ENCODE assay signal across 8 cellular contexts in the genomic region with DNA sequence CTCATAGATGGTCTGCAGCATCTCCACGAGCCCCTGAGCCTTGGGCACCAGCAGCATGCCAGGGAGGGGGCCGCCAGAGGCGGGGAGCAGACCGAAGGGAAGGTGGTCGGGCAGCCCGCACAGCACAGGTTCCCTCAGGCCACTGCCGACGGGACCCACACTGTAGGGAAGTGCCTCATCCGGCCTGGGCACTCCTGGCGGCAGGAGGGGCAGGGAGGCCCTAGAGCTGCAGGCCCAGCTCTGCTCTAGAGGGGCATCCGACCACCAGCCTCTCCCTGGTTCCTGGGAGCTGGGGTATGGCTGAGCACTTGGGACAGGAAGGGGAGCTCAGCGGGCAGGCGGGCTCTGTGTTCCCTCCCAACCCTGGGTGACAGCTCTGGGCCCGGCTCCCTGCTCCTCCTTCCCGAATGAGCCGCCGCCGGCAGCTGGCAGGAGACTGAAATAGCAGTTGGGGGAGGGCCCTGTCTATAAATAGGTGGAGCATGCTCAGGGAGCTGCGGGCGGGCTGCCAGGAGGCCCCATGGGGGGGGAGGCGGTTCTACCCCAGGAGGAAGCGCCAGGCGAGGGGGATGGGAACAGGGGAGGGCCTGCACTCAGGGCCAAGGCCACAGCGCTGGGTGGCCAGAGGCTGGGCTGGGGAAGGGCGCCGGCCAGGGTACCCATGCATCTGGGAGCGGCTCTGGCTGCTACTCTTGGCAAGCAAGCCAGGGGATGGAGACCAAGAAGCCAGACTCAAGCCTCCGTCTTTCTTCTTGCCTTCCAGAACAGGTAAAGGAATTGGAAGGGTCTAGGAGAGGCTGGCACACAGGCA. TPM values are rescaled to one million over a fixed set of nuclear protein-coding genes. Genes with fewer than 3 reads are reported as not detected.
A peak's percentile ranks its signal among the peaks of the same experiment; 100 is the strongest.
DNase-seq lines count a peak whose midpoint lies in the region; ATAC-seq and TF ChIP-seq lines count a peak whose summit lies in the region.

No MANE protein-coding gene starts in this region.

- TF ChIP-seq CTCF in lower leg skin (IDR thresholded peaks at IDR 0.05) = peak in 1 of 3 donors; percentile 58

- WGBS in lower leg skin, 2 donors = 2 to 3% methylated on average over 26 to 28 of the region's 28 CpGs

- peak; percentile 65 for ATAC-seq in HG02943 (IDR thresholded peaks at IDR 0.05; ENCODE audit: low read depth, unreplicated experiment)
- ATAC-seq in GM19324 (IDR thresholded peaks at IDR 0.05; ENCODE audit: low FRiP score, unreplicated experiment) = no peak

- DNase-seq in Daoy (ENCODE audit: low read depth) (peak; percentile 82), NCI-H2227 treated with DMSO at 0.1 percent for 48 hours (lab: John Stamatoyannopoulos, UW) (peak; percentile 87), dedifferentiated amniotic fluid mesenchymal stem cell (ENCODE audit: extremely low spot score) (peak; percentile 85), lower leg skin (ENCODE audit: low spot score in 2 of 2) (peak; percentile 92 to 99)
- DNase-seq in activated CD4-positive, alpha-beta T cell treated with anti-CD3 and anti-CD28 coated beads for 4 hours = peak; percentile 30 to 36
- DNase-seq in stimulated activated CD4-positive, alpha-beta T cell treated with anti-CD3 and anti-CD28 coated beads, Interleukin-4, amount 100 ng/mL, for 24 hours = peak; percentile 59

- no peak overlapping the region for H3K4me3 ChIP-seq in lower leg skin (ENCODE audit: low read depth, poor library complexity, severe bottlenecking)

- intact Hi-C loops in lower leg skin (cut with DNase I; ENCODE audit: low total_unique reads) = no loop called here

- no peak for TF ChIP-seq POLR2A in lower leg skin (IDR thresholded peaks at IDR 0.05)

RNA-seq across cellular contexts. Expression of gene HDAC5, which starts 12.4 kb away (rescaled TPM):
- 24.0 and 33.1 TPM in 2 replicates for total RNA-seq in Daoy (2014; rRNA removed; shearing (Covaris generic))
- total RNA-seq in lower leg skin = 100 to 1,000 TPM; 179 to 208 (median 190) TPM

RNA-seq across cellular contexts. Expression of gene HROB, which starts 30.7 kb away (rescaled TPM):
- total RNA-seq in Daoy (2014; rRNA removed; shearing (Covaris generic)) = 4.3 and 7.9 TPM in 2 replicates
- 1 to 10 TPM in 3 of 4 donors, under 1 TPM in 1; 0.97 to 4.3 (median 1.5) TPM for total RNA-seq in lower leg skin

RNA-seq across cellular contexts. Expression of gene G6PC3, which starts 40.5 kb away (rescaled TPM):
- total RNA-seq in Daoy (2014; rRNA removed; shearing (Covaris generic)) = 22.6 and 30.1 TPM in 2 replicates
- total RNA-seq in lower leg skin = 10 to 100 TPM; 10.9 to 14.8 (median 12.1) TPM

RNA-seq across cellular contexts. Expression of gene LSM12, which starts 44.6 kb away (rescaled TPM):
- total RNA-seq in Daoy (2014; rRNA removed; shearing (Covaris generic)) = 41.0 and 42.6 TPM in 2 replicates
- total RNA-seq in lower leg skin = 10 to 100 TPM; 15.0 to 31.7 (median 19.0) TPM

RNA-seq across cellular contexts. Expression of gene ASB16, which starts 59.5 kb away (rescaled TPM):
- total RNA-seq in Daoy (2014; rRNA removed; shearing (Covaris generic)) = not detected in 2 replicates
- total RNA-seq in lower leg skin = 1 to 10 TPM in 1 of 4 donors, not detected in 3; 1.1 TPM

Comparison
In these comparisons a context has a peak if more than half of its experiments do, and no peak if none do; other contexts are left out.
1. DNase-seq: peak in every context shown above with its lines; median percentile 96 in lower leg skin; 87 in NCI-H2227 treated with DMSO at 0.1 percent for 48 hours; 85 in dedifferentiated amniotic fluid mesenchymal stem cell; 82 in Daoy; 59 in stimulated activated CD4-positive, alpha-beta T cell treated with anti-CD3 and anti-CD28 coated beads, Interleukin-4, amount 100 ng/mL, for 24 hours; 33 in activated CD4-positive, alpha-beta T cell treated with anti-CD3 and anti-CD28 coated beads for 4 hours.